In the genomic region with DNA sequence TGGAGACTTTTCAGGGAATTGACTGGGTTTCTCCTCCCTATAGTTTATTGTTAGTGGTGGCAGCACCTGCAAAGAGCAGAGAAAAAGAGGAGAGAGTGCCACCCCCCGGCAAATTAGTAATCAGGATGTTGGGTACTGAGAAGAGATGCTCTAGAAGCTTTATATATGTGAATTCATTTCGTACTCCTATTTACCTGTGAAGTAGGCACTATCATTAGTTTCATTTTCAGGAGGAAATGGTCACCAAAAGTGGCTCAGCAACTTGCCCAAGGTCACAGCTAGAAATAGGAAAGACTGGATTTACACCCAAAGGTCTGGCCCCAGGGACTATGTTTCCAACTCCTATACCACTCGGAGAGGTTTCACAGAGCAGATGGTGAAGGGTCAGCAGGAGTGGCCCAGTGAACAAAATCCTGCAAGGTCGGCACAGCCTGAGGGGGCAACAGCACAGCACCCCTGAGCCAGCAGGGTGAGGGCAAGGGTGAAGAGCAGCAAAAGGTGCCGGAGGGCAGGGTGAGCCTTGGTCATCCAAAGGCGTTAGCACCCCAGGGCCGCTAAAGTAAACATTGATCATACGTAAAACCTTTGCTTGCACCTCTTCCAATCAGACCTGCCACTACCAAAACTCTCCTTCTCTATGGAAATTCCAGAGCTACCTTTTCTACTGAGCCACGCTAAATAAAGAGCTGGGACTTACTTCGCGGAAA, we compare ENCODE assay signal across 2 cellular contexts.
TF ChIP-seq lines count a peak whose summit lies in the region.

No MANE protein-coding gene starts in this region.

TF ChIP-seq in GM12878, 131 proteins besides CTCF, POLR2A, EP300 and RAD21:
- TF ChIP-seq SPI1 (IDR thresholded peaks at IDR 0.05; ENCODE audit: borderline replicate concordance, insufficient read depth, low read depth, low read length) = peak; percentile 52; the same call in 1 of the 2 replicates
- TF ChIP-seq, protein P1, sequence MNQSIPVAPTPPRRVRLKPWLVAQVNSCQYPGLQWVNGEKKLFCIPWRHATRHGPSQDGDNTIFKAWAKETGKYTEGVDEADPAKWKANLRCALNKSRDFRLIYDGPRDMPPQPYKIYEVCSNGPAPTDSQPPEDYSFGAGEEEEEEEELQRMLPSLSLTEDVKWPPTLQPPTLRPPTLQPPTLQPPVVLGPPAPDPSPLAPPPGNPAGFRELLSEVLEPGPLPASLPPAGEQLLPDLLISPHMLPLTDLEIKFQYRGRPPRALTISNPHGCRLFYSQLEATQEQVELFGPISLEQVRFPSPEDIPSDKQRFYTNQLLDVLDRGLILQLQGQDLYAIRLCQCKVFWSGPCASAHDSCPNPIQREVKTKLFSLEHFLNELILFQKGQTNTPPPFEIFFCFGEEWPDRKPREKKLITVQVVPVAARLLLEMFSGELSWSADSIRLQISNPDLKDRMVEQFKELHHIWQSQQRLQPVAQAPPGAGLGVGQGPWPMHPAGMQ (IDR thresholded peaks at IDR 0.05; ENCODE audit: borderline replicate concordance) = no peak
- TF ChIP-seq IKZF1 (conservative IDR thresholded peaks at IDR 0.05) = peak; percentile 47

TF ChIP-seq in SK-N-SH, 30 proteins besides CTCF, POLR2A, EP300 and RAD21:
- TF ChIP-seq TCF12 (IDR thresholded peaks at IDR 0.05) (no peak), FOXM1 (IDR thresholded peaks at IDR 0.05; ENCODE audit: low read depth) (no peak), FOSL2 (IDR thresholded peaks at IDR 0.05; ENCODE audit: borderline replicate concordance, low read depth) (no peak), SIN3A (IDR thresholded peaks at IDR 0.05; ENCODE audit: borderline replicate concordance, low read depth, low read length) (no peak), GABPA (IDR thresholded peaks at IDR 0.05; ENCODE audit: low read depth) (no peak), RXRA (IDR thresholded peaks at IDR 0.05; ENCODE audit: borderline replicate concordance, low read depth) (no peak)
- TF ChIP-seq, protein P2, sequence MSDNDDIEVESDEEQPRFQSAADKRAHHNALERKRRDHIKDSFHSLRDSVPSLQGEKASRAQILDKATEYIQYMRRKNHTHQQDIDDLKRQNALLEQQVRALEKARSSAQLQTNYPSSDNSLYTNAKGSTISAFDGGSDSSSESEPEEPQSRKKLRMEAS (IDR thresholded peaks at IDR 0.05; ENCODE audit: low read depth) = no peak
- TF ChIP-seq, protein P3, sequence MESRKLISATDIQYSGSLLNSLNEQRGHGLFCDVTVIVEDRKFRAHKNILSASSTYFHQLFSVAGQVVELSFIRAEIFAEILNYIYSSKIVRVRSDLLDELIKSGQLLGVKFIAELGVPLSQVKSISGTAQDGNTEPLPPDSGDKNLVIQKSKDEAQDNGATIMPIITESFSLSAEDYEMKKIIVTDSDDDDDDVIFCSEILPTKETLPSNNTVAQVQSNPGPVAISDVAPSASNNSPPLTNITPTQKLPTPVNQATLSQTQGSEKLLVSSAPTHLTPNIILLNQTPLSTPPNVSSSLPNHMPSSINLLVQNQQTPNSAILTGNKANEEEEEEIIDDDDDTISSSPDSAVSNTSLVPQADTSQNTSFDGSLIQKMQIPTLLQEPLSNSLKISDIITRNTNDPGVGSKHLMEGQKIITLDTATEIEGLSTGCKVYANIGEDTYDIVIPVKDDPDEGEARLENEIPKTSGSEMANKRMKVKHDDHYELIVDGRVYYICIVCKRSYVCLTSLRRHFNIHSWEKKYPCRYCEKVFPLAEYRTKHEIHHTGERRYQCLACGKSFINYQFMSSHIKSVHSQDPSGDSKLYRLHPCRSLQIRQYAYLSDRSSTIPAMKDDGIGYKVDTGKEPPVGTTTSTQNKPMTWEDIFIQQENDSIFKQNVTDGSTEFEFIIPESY (IDR thresholded peaks at IDR 0.05; ENCODE audit: borderline replicate concordance, low read depth) = no peak
- TF ChIP-seq, protein P4, sequence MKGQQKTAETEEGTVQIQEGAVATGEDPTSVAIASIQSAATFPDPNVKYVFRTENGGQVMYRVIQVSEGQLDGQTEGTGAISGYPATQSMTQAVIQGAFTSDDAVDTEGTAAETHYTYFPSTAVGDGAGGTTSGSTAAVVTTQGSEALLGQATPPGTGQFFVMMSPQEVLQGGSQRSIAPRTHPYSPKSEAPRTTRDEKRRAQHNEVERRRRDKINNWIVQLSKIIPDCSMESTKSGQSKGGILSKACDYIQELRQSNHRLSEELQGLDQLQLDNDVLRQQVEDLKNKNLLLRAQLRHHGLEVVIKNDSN (IDR thresholded peaks at IDR 0.05; ENCODE audit: borderline replicate concordance, low read depth) = no peak
- TF ChIP-seq, protein P5, sequence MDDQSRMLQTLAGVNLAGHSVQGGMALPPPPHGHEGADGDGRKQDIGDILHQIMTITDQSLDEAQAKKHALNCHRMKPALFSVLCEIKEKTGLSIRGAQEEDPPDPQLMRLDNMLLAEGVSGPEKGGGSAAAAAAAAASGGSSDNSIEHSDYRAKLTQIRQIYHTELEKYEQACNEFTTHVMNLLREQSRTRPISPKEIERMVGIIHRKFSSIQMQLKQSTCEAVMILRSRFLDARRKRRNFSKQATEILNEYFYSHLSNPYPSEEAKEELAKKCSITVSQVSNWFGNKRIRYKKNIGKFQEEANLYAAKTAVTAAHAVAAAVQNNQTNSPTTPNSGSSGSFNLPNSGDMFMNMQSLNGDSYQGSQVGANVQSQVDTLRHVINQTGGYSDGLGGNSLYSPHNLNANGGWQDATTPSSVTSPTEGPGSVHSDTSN (IDR thresholded peaks at IDR 0.05) = no peak
